In genomic region chr17:67920212-67920611, GRCh38 we compare ENCODE assay signal across 1 cellular context.
TF ChIP-seq lines count a peak whose summit lies in the region.

No MANE protein-coding gene starts in this region.

TF ChIP-seq in GM12878, 131 proteins besides CTCF, POLR2A, EP300 and RAD21 (continued from another document):
- TF ChIP-seq SKIL (IDR thresholded peaks at IDR 0.05; ENCODE audit: low read depth, poor library complexity, severe bottlenecking) = no peak
TF ChIP-seq in GM12878: peak in this region for 1.
